1 cellular context compared by ENCODE assay signal in genomic region chr5:150631326-150631701, GRCh38.
TF ChIP-seq lines count a peak whose summit lies in the region.

No MANE protein-coding gene starts in this region.

TF ChIP-seq in HEK293T, 16 proteins besides CTCF, POLR2A, EP300 and RAD21 (continued from another document):
- no peak for TF ChIP-seq PKNOX1 (IDR thresholded peaks at IDR 0.05)
TF ChIP-seq in HEK293T: peak in this region for 0.
